In the genomic region with DNA sequence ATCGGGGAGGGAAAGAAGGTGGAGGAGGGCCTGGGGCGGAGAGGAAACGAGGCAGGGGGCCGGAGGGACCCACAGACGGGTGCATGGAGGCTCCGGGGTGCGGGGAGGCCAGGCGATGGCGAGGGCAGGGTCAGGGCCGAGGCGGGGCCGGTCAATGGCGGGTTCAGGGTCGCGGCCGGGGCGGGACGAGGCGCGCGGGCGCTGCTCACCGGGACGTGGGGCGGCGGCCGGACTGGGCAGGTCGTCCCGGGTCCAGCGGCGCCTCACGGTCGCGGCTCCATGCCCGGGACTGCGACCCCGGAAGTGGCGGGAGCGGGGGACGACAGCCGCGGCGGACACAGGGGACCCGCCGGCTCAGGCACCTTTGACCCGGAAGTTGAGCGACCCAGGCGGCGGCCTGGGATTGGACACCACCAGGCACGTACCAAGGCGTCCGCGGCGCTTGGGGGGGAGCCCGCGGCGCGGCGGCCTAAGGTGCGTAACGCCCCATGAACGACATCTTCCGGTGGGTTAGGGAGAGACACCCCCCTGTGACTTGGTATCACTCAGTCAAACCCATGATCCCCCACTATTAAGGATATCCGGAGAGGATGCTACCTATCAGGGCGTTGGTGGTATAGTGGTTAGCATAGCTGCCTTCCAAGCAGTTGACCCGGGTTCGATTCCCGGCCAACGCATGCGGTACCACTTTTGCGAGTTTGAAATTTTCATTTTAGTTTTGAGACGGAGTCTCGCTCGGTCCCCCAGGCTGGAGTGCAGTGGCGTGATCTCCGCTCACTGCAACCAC, we compare ENCODE assay signal across 8 cellular contexts. TPM values are rescaled to one million over a fixed set of nuclear protein-coding genes. Genes with fewer than 3 reads are reported as not detected.
DNase-seq lines count a peak whose midpoint lies in the region; ATAC-seq and TF ChIP-seq lines count a peak whose summit lies in the region.

Gene DPP9 (minus strand): TSS at position 378 of the 787 bp plus-strand sequence. CDS start 3,936 bp downstream, outside the sequence.

- DNase-seq in AG09309 (ENCODE audit: low read depth) (peak; percentile 95), NCI-H345 treated with DMSO at 0.1 percent for 48 hours (lab: John Stamatoyannopoulos, UW; ENCODE audit: unreplicated experiment) (peak; percentile 92), inferior parietal cortex (ENCODE audit: extremely low spot score) (peak; percentile 99), spleen (peak; percentile 97)
- DNase-seq in activated CD4-positive, CD25-positive, alpha-beta regulatory T cell (lab: John Stamatoyannopoulos, UW), result peak; percentile 94 to 97 (median 96)
- peak; percentile 99 for DNase-seq in central memory CD4-positive, alpha-beta T cell

- H3K27ac ChIP-seq in spleen, result peak within 1 kb of the TSS; percentile 85 to 97 (median 93)

- no peaks in the 10 kb centered on the region for H3K9me3 ChIP-seq in spleen

- H3K4me3 ChIP-seq in AG09309 (ENCODE audit: control insufficient read depth, low read depth, low read length) (peak within 1 kb of the TSS; percentile 90), spleen (peak within 1 kb of the TSS; percentile 77 to 99 (median 94))

- peak in 2 of 3 donors; percentile 26 to 86 for TF ChIP-seq POLR2A in spleen (IDR thresholded peaks at IDR 0.05)

- intact Hi-C loops in spleen (cut with DNase I; ENCODE audit: low total_unique reads), result loop anchor here (5.0 kb wide), 1 partner anchor 69 kb away; the partner anchor contains the start of gene FEM1A

- H3K4me1 ChIP-seq in spleen, result peaks cover 12 to 57% (median 46%) of the 10 kb centered on the region in 6 donors

- WGBS in spleen, 5 donors, result 0 to 1% (median 0%) methylated on average over 53 to 76 of the region's 76 CpGs

- H3K27me3 ChIP-seq in spleen (replicated peaks in 1 of 7), result no peaks in the 10 kb centered on the region

- peaks cover 0 to 35% (median 27%) of the 10 kb centered on the region in 6 donors for H3K36me3 ChIP-seq in spleen

- peak; percentile 86 for ATAC-seq in GM19023 (IDR thresholded peaks at IDR 0.05; ENCODE audit: unreplicated experiment)
- peak; percentile 87 for ATAC-seq in HG03280 (IDR thresholded peaks at IDR 0.05; ENCODE audit: unreplicated experiment)

- TF ChIP-seq CTCF in AG09309 (IDR thresholded peaks at IDR 0.05; ENCODE audit: control insufficient read depth, insufficient read depth, low read depth, low read length, missing control alignments) (peak; percentile 35), spleen (IDR thresholded peaks at IDR 0.05 in 8 of 11, conservative IDR thresholded peaks at IDR 0.05 in 3 of 11) (peak in 9 of 11 experiments; percentile 21 to 54 (median 39))

RNA-seq across cellular contexts. Expression of gene DPP9, which starts in this region (rescaled TPM):
- total RNA-seq in spleen, result 10 to 100 TPM; 47.4 to 89.9 (median 69.7) TPM
- 10 to 100 TPM; 22.8 to 44.8 (median 28.8) TPM for polyA plus RNA-seq in spleen

Comparison
In these comparisons a context has a peak if more than half of its experiments do, and no peak if none do; other contexts are left out.
1. Peak in every context shown above with its lines: DNase-seq, ATAC-seq, H3K4me3 ChIP-seq and H3K27ac ChIP-seq.